Comparison of ENCODE assay signal across 1 cellular context in the genomic region with DNA sequence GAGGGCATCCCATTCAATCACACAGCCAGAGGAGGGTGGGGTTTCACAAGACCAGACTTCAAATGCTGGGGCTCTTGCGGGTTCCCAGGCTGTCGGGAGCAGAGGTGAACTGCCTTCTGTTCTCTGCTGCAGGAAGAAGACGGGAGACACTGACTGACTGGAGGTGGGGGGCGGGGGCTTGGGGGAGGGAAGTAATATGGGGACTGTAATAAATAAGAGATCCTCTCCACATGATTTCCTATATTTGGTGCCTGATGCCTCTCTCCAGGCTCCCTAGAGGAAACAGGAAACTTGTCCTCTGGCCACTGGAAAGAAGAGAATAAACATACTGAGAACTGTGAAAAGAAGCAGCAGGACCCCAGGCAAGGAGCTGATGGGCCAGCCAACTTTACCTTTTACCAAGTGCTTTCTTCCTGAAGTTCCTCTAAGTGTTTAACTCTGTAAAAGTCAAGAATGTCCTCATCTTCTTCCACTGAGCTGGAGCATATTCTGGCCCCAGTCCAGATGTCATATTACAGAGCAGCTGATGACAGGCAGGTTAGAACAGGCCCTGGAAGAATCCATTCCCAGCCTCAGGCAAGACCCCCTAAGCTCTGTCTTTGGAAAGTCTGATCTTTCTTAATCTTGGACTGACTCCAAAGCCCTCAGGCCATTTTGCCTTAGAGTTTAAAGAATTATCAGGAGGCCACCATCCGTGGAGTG.
TF ChIP-seq lines count a peak whose summit lies in the region.

No MANE protein-coding gene starts in this region.

TF ChIP-seq in HepG2, 621 proteins besides CTCF, POLR2A, EP300 and RAD21:
- TF ChIP-seq ZNF572 (CRISPR knock-in tag; IDR thresholded peaks at IDR 0.05) = no peak
- no peak for TF ChIP-seq ZNF225 (CRISPR knock-in tag; IDR thresholded peaks at IDR 0.05)
- TF ChIP-seq SATB2 (CRISPR knock-in tag; IDR thresholded peaks at IDR 0.05) = no peak
